ENCODE assay signal across 8 cellular contexts in genomic region chr7:121366852-121367431, GRCh38. TPM values are rescaled to one million over a fixed set of nuclear protein-coding genes. Genes with fewer than 3 reads are reported as not detected.
DNase-seq lines count a peak whose midpoint lies in the region; ATAC-seq, FAIRE-seq and TF ChIP-seq lines count a peak whose summit lies in the region.

No MANE protein-coding gene starts in this region.

- FAIRE-seq in pancreas (lab: Jason Lieb, UNC) = peak; percentile 94

- intact Hi-C loops in pancreas (cut with DNase I) = loop anchor here in 2 of 3 donors (5.0 to 10.0 kb wide), 3 partner anchors 178 to 628 kb away; no protein-coding TSS in a partner anchor

- peaks cover 0 to 4% (median 0%) of the 10 kb centered on the region in 3 donors for H3K4me1 ChIP-seq in pancreas

- TF ChIP-seq CTCF in HFFc6 (IDR thresholded peaks at IDR 0.05) (peak; percentile 92), epithelial cell of esophagus (IDR thresholded peaks at IDR 0.05; ENCODE audit: insufficient read depth, low read depth, low read length, missing control alignments) (peak; percentile 60), pancreas (IDR thresholded peaks at IDR 0.05) (peak; percentile 45 to 54 (median 50))

- no peaks in the 10 kb centered on the region for H3K9me3 Mint-ChIP-seq in HFFc6

- ATAC-seq in pancreas = peak; percentile 53 to 76 (median 74)

- peaks cover 8% of the 10 kb centered on the region for H3K4me1 Mint-ChIP-seq in HFFc6 (ENCODE audit: low read depth)

- DNase-seq in NCI-H2171 treated with DMSO at 0.1 percent for 48 hours (lab: John Stamatoyannopoulos, UW) = peak; percentile 41
- no peak for DNase-seq in NCI-H2171 (lab: John Stamatoyannopoulos, UW)
- DNase-seq in HFFc6 = peak; percentile 28
- peak; percentile 37 for DNase-seq in RPMI8226
- peak; percentile 59 for DNase-seq in epithelial cell of esophagus (ENCODE audit: low read depth)
- DNase-seq in pancreas = peak in 1 of 6 donors; percentile 30
- no peak for DNase-seq in COR-L47 (lab: John Stamatoyannopoulos, UW)
- no peak for DNase-seq in NOMO-1 treated with DMSO at 0.1 percent for 48 hours (lab: John Stamatoyannopoulos, UW; ENCODE audit: unreplicated experiment)

- H3K27ac Mint-ChIP-seq in HFFc6 = no peak overlapping the region; the same call in 1 of the 2 replicates

- no peak overlapping the region for H3K4me3 ChIP-seq in epithelial cell of esophagus (ENCODE audit: low read length)
- H3K4me3 ChIP-seq in pancreas = no peak overlapping the region

- WGBS in pancreas, 2 donors = 16 to 18% methylated on average over 2 of the region's 2 CpGs

- no peaks in the 10 kb centered on the region for H3K27me3 Mint-ChIP-seq in HFFc6 (ENCODE audit: insufficient read depth)

- H3K27me3 ChIP-seq in pancreas = no peaks in the 10 kb centered on the region

- peaks cover 4% of the 10 kb centered on the region; the same call in 1 of the 2 replicates for H3K36me3 Mint-ChIP-seq in HFFc6 (ENCODE audit: low read depth)

- no peaks in the 10 kb centered on the region for H3K9me3 ChIP-seq in pancreas

- no peak overlapping the region for H3K27ac ChIP-seq in pancreas

- H3K4me3 Mint-ChIP-seq in HFFc6 = no peak overlapping the region

- H3K36me3 ChIP-seq in pancreas = peaks cover 0 to 13% (median 0%) of the 10 kb centered on the region in 3 donors

RNA-seq across cellular contexts. Expression of gene FAM3C, which starts 29.2 kb away (rescaled TPM):
- total RNA-seq in HFFc6 (2021; fragmentation: NEBNext Ultra II Directional; extraction: Animal tissue kit (Norgen Biotek cat#: 25700)) = 10 to 100 TPM; 54.8 to 85.0 (median 76.6) TPM
- 10 to 100 TPM; 25.3 to 43.6 (median 37.4) TPM for total RNA-seq in pancreas
- polyA plus RNA-seq in pancreas = 10 to 100 TPM; 18.2 to 39.6 TPM

RNA-seq across cellular contexts. Expression of gene WNT16, which starts 38.1 kb away (rescaled TPM):
- under 1 TPM; 0.07 to 0.25 (median 0.18) TPM for total RNA-seq in HFFc6 (2021; fragmentation: NEBNext Ultra II Directional; extraction: Animal tissue kit (Norgen Biotek cat#: 25700))
- under 1 TPM in 1 of 6 donors, not detected in 5; 0.06 TPM for total RNA-seq in pancreas
- under 1 TPM in 1 of 2 donors, not detected in 1; 0.05 TPM for polyA plus RNA-seq in pancreas

Comparison
In these comparisons a context has a peak if more than half of its experiments do, and no peak if none do; other contexts are left out.
1. DNase-seq: peak in NCI-H2171 treated with DMSO at 0.1 percent for 48 hours (single experiment), HFFc6 (single experiment), RPMI8226 (single experiment) and epithelial cell of esophagus (single experiment); none in NCI-H2171 (single experiment), COR-L47 (single experiment) and NOMO-1 treated with DMSO at 0.1 percent for 48 hours (single experiment).
2. Peak in every context shown above with its lines, with median percentiles within 50 percentile points of each other: CTCF ChIP-seq.